Comparison of ENCODE assay signal across 8 cellular contexts in genomic region chrX:86148024-86148511, GRCh38. TPM values are rescaled to one million over a fixed set of nuclear protein-coding genes. Genes with fewer than 3 reads are reported as not detected.
A peak's percentile ranks its signal among the peaks of the same experiment; 100 is the strongest.
DNase-seq lines count a peak whose midpoint lies in the region; ATAC-seq and TF ChIP-seq lines count a peak whose summit lies in the region.

DACH2 (plus strand) TSS chrX:86148451.

- H3K36me3 Mint-ChIP-seq in nephron progenitor cell (ENCODE audit: low read depth), result no peaks in the 10 kb centered on the region

- H3K27me3 ChIP-seq in gastroesophageal sphincter (peaks cover 20% of the 10 kb centered on the region), testis (no peaks in the 10 kb centered on the region)

- ATAC-seq in GM18499 (IDR thresholded peaks at IDR 0.05; ENCODE audit: insufficient read depth, unreplicated experiment) (peak; percentile 87), HG02759 (IDR thresholded peaks at IDR 0.05; ENCODE audit: unreplicated experiment) (peak; percentile 100), gastroesophageal sphincter (peak; percentile 85)

- H3K9me3 ChIP-seq in gastroesophageal sphincter, result no peaks in the 10 kb centered on the region
- H3K9me3 ChIP-seq in testis, result no peaks in the 10 kb centered on the region

- TF ChIP-seq POLR2A in gastroesophageal sphincter (IDR thresholded peaks at IDR 0.05) (no peak), testis (IDR thresholded peaks at IDR 0.05) (no peak)

- peak within 1 kb of the TSS; percentile 92 for H3K27ac Mint-ChIP-seq in nephron progenitor cell

- H3K9me3 Mint-ChIP-seq in nephron progenitor cell, result peaks cover 3% of the 10 kb centered on the region

- H3K4me1 Mint-ChIP-seq in nephron progenitor cell, result peaks cover 31% of the 10 kb centered on the region

- DNase-seq in NCI-H460 (ENCODE audit: extremely low read depth, low read depth) (peak; percentile 72), nephron progenitor cell (peak; percentile 90), testis (peak; percentile 83), DMS153 treated with DMSO at 0.1 percent for 48 hours (lab: John Stamatoyannopoulos, UW; ENCODE audit: unreplicated experiment) (no peak)
- DNase-seq in activated naive CD4-positive, alpha-beta T cell treated with Interleukin-2 at 50 U/mL for 16 hours, result peak; percentile 25

- H3K36me3 ChIP-seq in gastroesophageal sphincter (no peaks in the 10 kb centered on the region), testis (ENCODE audit: low read depth, missing control alignments) (no peaks in the 10 kb centered on the region)

- no CpG with 5 or more reads among the region's 34 CpGs for WGBS in gastroesophageal sphincter (ENCODE audit: low coverage in 1 of 2), 2 donors
- WGBS in testis, 2 donors, result 0% methylated on average over 14 of the region's 34 CpGs; no CpG with 5 or more reads in 1 of the 2 donors

- TF ChIP-seq EP300 in gastroesophageal sphincter (IDR thresholded peaks at IDR 0.05), result no peak

- H3K4me1 ChIP-seq in gastroesophageal sphincter, result peaks cover 3 to 14% (median 5%) of the 10 kb centered on the region in 3 donors
- H3K4me1 ChIP-seq in testis, result no peaks in the 10 kb centered on the region

- no peak for TF ChIP-seq CTCF in gastroesophageal sphincter (IDR thresholded peaks at IDR 0.05)
- TF ChIP-seq CTCF in nephron progenitor cell (IDR thresholded peaks at IDR 0.05), result no peak
- no peak for TF ChIP-seq CTCF in testis (IDR thresholded peaks at IDR 0.05)

- H3K4me3 Mint-ChIP-seq in nephron progenitor cell, result peak within 1 kb of the TSS; percentile 99

- H3K27me3 Mint-ChIP-seq in nephron progenitor cell (ENCODE audit: low read depth, poor library complexity), result peaks cover 56% of the 10 kb centered on the region

- intact Hi-C loops in testis (cut with DNase I; ENCODE audit: low total_unique reads), result no loop called here

- peak within 1 kb of the TSS; percentile 17 to 49 for H3K4me3 ChIP-seq in gastroesophageal sphincter
- peak within 1 kb of the TSS; percentile 18 to 51 for H3K4me3 ChIP-seq in testis

- H3K27ac ChIP-seq in gastroesophageal sphincter (no peak within 1 kb of the TSS), testis (no peak within 1 kb of the TSS)

RNA-seq across cellular contexts. Expression of gene DACH2, which starts in this region (rescaled TPM):
- total RNA-seq in NCI-H460 (2014; rRNA removed; shearing (Covaris generic)), result 0.02 TPM in 1 of 2 replicates, not detected in the other
- not detected in 2 replicates for polyA plus RNA-seq in NCI-H460 (2014; cell fraction: nucleus; rRNA removed)
- total RNA-seq in gastroesophageal sphincter, result under 1 TPM in 1 of 4 donors, not detected in 3; 0.27 TPM
- total RNA-seq in testis, result under 1 TPM; 0.55 to 0.62 TPM
- polyA plus RNA-seq in testis (ENCODE audit: insufficient read depth, low read depth, low replicate concordance), result 0.22 TPM

Comparison
In these comparisons a context has a peak if more than half of its experiments do, and no peak if none do; other contexts are left out.
1. Peak in DNase-seq in NCI-H460; RNA of the gene not detected or under 1 TPM.
2. Peak in ATAC-seq and H3K4me3 ChIP-seq in gastroesophageal sphincter; RNA of the gene not detected or under 1 TPM.
3. Peak in DNase-seq and H3K4me3 ChIP-seq in testis; RNA of the gene not detected or under 1 TPM.